In the genomic region with DNA sequence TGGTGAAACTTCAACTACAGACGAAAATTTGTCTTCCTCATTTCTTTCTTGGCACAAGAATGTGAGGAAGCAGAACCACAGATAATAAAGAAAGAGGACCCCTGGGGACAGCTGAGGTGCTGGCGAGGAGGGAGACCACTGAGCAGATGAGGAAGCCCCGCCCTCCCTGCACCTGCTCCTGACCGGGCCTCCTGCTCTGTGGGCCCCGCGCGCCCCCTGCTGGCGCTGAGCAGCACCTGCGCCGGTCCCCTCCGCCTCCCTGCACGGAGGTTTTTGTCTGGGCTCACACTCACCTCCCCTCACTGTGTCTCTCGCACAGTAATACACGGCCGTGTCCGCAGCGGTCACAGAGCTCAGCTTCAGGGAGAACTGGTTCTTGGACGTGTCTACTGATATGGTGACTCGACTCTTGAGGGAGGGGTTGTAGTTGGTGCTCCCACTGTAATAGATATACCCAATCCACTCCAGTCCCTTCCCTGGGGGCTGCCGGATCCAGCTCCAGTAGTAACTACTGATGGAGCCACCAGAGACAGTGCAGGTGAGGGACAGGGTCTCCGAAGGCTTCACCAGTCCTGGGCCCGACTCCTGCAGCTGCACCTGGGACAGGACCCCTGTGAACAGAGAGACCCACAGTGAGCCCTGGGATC, we compare ENCODE assay signal across 8 cellular contexts.
DNase-seq lines count a peak whose midpoint lies in the region; ATAC-seq, FAIRE-seq and TF ChIP-seq lines count a peak whose summit lies in the region.
"Not testable (repeated sequence)": the region's sequence is repeated elsewhere in the genome, so short reads cannot be mapped to it uniquely, and the experiment has no call there.

No MANE protein-coding gene starts in this region.

- intact Hi-C loops in pancreas (cut with DNase I), result not testable (repeated sequence)

- H3K36me3 Mint-ChIP-seq in effector memory CD8-positive, alpha-beta T cell (ENCODE audit: insufficient read depth), result not testable (repeated sequence)

- peak; percentile 23 for TF ChIP-seq CTCF in HFF-Myc (IDR thresholded peaks at IDR 0.05; ENCODE audit: low read depth, low read length, missing control alignments)
- peak; percentile 21 to 43 (median 36) for TF ChIP-seq CTCF in pancreas (IDR thresholded peaks at IDR 0.05)

- H3K4me3 ChIP-seq in HFF-Myc (replicated peaks; ENCODE audit: low read depth, low read length); pancreas: not testable (repeated sequence)

- not testable (repeated sequence) for H3K4me1 ChIP-seq in pancreas

- ATAC-seq in effector memory CD8-positive, alpha-beta T cell (replicated peaks), result peak; percentile 70
- peak in 1 of 4 donors; percentile 73 for ATAC-seq in pancreas

- H3K27ac Mint-ChIP-seq in effector memory CD8-positive, alpha-beta T cell, result not testable (repeated sequence)

- not testable (repeated sequence) for H3K27me3 ChIP-seq in pancreas

- not testable (repeated sequence) for H3K4me3 Mint-ChIP-seq in effector memory CD8-positive, alpha-beta T cell

- 37 to 43% methylated on average over 16 to 20 of the region's 22 CpGs for WGBS in pancreas, 2 donors

- DNase-seq in COR-L47 (lab: John Stamatoyannopoulos, UW), result peak; percentile 43
- DNase-seq in HFF-Myc (ENCODE audit: extremely low read depth, low read depth), result not testable (repeated sequence)
- DNase-seq in NCI-H2107 treated with DMSO at 0.1 percent for 48 hours (lab: John Stamatoyannopoulos, UW; ENCODE audit: unreplicated experiment), result peak; percentile 62
- peak; percentile 29 to 64 (median 58) for DNase-seq in T-helper 1 cell
- peak; percentile 47 for DNase-seq in activated T-cell treated with anti-CD3 and anti-CD28 coated beads for 24 hours (ENCODE audit: low read depth)
- peak; percentile 68 to 78 (median 76) for DNase-seq in effector memory CD8-positive, alpha-beta T cell
- DNase-seq in pancreas, result peak in 4 of 6 donors; percentile 33 to 75 (median 45)
- peak; percentile 28 for DNase-seq in stimulated activated CD8-positive, alpha-beta memory T cell treated with anti-CD3 and anti-CD28 coated beads, Interleukin-7, amount 100 ng/mL, for 24 hours (ENCODE audit: low read depth)

- not testable (repeated sequence) for H3K9me3 Mint-ChIP-seq in effector memory CD8-positive, alpha-beta T cell

- H3K27ac ChIP-seq in pancreas, result not testable (repeated sequence)

- FAIRE-seq in pancreas (lab: Jason Lieb, UNC), result not testable (repeated sequence)

- H3K36me3 ChIP-seq in pancreas, result not testable (repeated sequence)

- not testable (repeated sequence) for H3K9me3 ChIP-seq in pancreas

- peaks cover 43 to 68% of the 10 kb centered on the region in 2 donors for H3K27me3 Mint-ChIP-seq in effector memory CD8-positive, alpha-beta T cell

- H3K4me1 Mint-ChIP-seq in effector memory CD8-positive, alpha-beta T cell (ENCODE audit: low read depth in 2 of 2), result peaks cover 9 to 13% of the 10 kb centered on the region in 2 donors
